In genomic region chr19:17077447-17078028, GRCh38 we compare ENCODE assay signal across 1 cellular context.
TF ChIP-seq lines count a peak whose summit lies in the region.

No MANE protein-coding gene starts in this region.

TF ChIP-seq in HepG2, 621 proteins besides CTCF, POLR2A, EP300 and RAD21:
- TF ChIP-seq MAFK (conservative IDR thresholded peaks at IDR 0.05 in 1 of 2, IDR thresholded peaks at IDR 0.05 in 1 of 2; ENCODE audit: low read length in 2 of 2) (peak in 1 of 2 experiments; percentile 12; a peak in 2 of 4 replicates), ZFY (CRISPR knock-in tag; IDR thresholded peaks at IDR 0.05) (0 out of 2 replicates have a peak, but pooled peaks have one; percentile 35), MAF1 (CRISPR knock-in tag; IDR thresholded peaks at IDR 0.05; ENCODE audit: borderline replicate concordance) (no peak), ZNF234 (CRISPR knock-in tag; conservative IDR thresholded peaks at IDR 0.05) (no peak)
